Comparison of ENCODE assay signal across 24 cellular contexts in the genomic region with DNA sequence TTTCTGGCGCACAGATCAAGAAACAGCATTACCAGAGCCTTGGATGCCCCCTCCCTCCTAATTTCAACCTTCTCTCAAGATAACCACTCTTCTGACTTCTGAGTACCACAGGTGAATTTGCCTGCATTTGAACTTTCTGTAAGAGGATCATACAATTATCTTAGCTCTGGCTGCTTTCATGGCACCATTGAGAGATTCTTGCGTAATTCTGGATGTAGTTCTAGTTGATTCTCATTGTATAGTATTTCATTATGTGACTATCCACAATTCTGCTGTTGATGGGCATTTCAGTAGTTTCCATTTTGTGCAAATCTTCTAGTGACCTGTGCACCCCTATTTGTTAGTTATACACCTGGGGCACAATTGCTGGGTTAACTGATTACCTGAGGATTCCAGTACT. TPM values are rescaled to one million over a fixed set of nuclear protein-coding genes. Genes with fewer than 3 reads are reported as not detected.
DNase-seq lines count a peak whose midpoint lies in the region; ATAC-seq and TF ChIP-seq lines count a peak whose summit lies in the region.
"Had no signal": no experiment of that assay in that cellular context is flagged by ENCODE, and none has a peak within 500 bp of the region (broad histone marks: within the 10 kb centered on the region; RNA-seq: fewer than 3 reads in every experiment).

No MANE protein-coding gene starts in this region.

- POLR2A ChIA-PET in IMR-90 (lab: Charles Lee; ENCODE audit: unreplicated experiment): no interaction called here
- POLR2A ChIA-PET in WTC11 (lab: Charles Lee): interaction anchor here (1.3 kb wide), 1 partner anchor 62 kb away, joined by 3 read pairs; no protein-coding TSS in a partner anchor
- POLR2A ChIA-PET in RWPE1 (lab: Yijun Ruan, JAX; ENCODE audit: low non-redundant PET): no interaction called here

- no peak overlapping the region for H4K91ac ChIP-seq in IMR-90 (ENCODE audit: insufficient read depth, low read depth, low read length)

- H3K79me1 ChIP-seq in IMR-90 (ENCODE audit: low read depth in 1 of 2, low read length in 2 of 2): no peaks in the 10 kb centered on the region

- H2BK15ac ChIP-seq in IMR-90 (ENCODE audit: low read depth, low read length): no peak overlapping the region

- H2BK120ac ChIP-seq in IMR-90 (ENCODE audit: low read depth, low read length): no peak overlapping the region

- no peak for TF ChIP-seq POLR2A in heart left ventricle (IDR thresholded peaks at IDR 0.05)
- TF ChIP-seq POLR2A in IMR-90 (IDR thresholded peaks at IDR 0.05; ENCODE audit: low read depth, low read length): no peak

- no peak overlapping the region for H3K4me3 Mint-ChIP-seq in WTC11
- H3K4me3 Mint-ChIP-seq: CD14-positive monocyte; CD4-positive, alpha-beta T cell; CD8-positive, alpha-beta memory T cell; GM23338 had no signal

- no peaks in the 10 kb centered on the region for H3K27me3 Mint-ChIP-seq in WTC11 (ENCODE audit: low read depth)

- H3K14ac ChIP-seq in IMR-90 (replicated peaks; ENCODE audit: low read depth, low read length): no peak overlapping the region

- no TSS peak for BruUV-seq in IMR-90 (replicated peaks; lab: Mats Ljungman, UMichigan)

- TF ChIP-seq CTCF in cardiac muscle cell (IDR thresholded peaks at IDR 0.05; ENCODE audit: low read depth, low read length) (no peak), heart left ventricle (IDR thresholded peaks at IDR 0.05) (no peak), IMR-90 (conservative IDR thresholded peaks at IDR 0.05; ENCODE audit: low read depth, low read length) (no peak), WTC11 (IDR thresholded peaks at IDR 0.05) (no peak), RWPE1 (conservative IDR thresholded peaks at IDR 0.05; ENCODE audit: low read depth) (no peak)

- no peak overlapping the region for H2BK20ac ChIP-seq in IMR-90 (ENCODE audit: low read depth, low read length)

- CTCF ChIA-PET in IMR-90 (lab: Yijun Ruan, JAX): no interaction called here
- CTCF ChIA-PET in WTC11 (lab: Charles Lee): interaction anchor here (1.3 to 2.1 kb wide), 2 partner anchors 62 to 132 kb away, joined by 3 to 11 read pairs; no protein-coding TSS in a partner anchor
- CTCF ChIA-PET in RWPE1 (lab: Yijun Ruan, JAX): no interaction called here

- peak overlapping the region; percentile 68 for H3K27ac Mint-ChIP-seq in WTC11
- H3K27ac Mint-ChIP-seq: CD4-positive, alpha-beta T cell; CD8-positive, alpha-beta memory T cell; GM23338 had no signal

- no peak overlapping the region for H3K23ac ChIP-seq in IMR-90 (ENCODE audit: low read depth, low read length)

- H3K9ac ChIP-seq in IMR-90 (ENCODE audit: low read depth, low read length): no peak overlapping the region
- H3K9ac ChIP-seq: BLaER1 treated with 17β-estradiol and CSF1 and Interleukin-3, amounts not matched to agents 10 nM and 100 nM had no signal

- no peak overlapping the region for H2BK5ac ChIP-seq in IMR-90 (ENCODE audit: low read depth, low read length, poor library complexity, severe bottlenecking)

- no peak overlapping the region for H2AFZ ChIP-seq in IMR-90 (replicated peaks; ENCODE audit: low read length, poor library complexity)
- H2AFZ ChIP-seq: GM23338 had no signal

- intact Hi-C loops in heart left ventricle (cut with DNase I) (no loop called here), IMR-90 (cut with micrococcal nuclease) (no loop called here)

- H2AK5ac ChIP-seq in IMR-90 (ENCODE audit: low read depth, low read length): no peak overlapping the region

- H3K18ac ChIP-seq in IMR-90 (ENCODE audit: low read depth, low read length): no peak overlapping the region

- DNase-seq in cardiac muscle cell (ENCODE audit: low read depth in 1 of 2, low spot score in 1 of 2): no peak
- no peak for DNase-seq in heart left ventricle
- no peak for DNase-seq in IMR-90
- DNase-seq in WTC11 (ENCODE audit: low spot score): no peak
- no peak for DNase-seq in epithelial cell of prostate (ENCODE audit: low read depth, low spot score)
- no peak for DNase-seq in RWPE1 (ENCODE audit: low spot score)
- DNase-seq in middle frontal gyrus (ENCODE audit: extremely low spot score, low spot score): no peak
- DNase-seq: 8988T; ACHN; AML-193; BE2C; CD4-positive, alpha-beta T cell; CD8-positive, alpha-beta memory T cell; DMS 273 treated with DMSO at 0.1 percent for 48 hours; DMS79; EL; GDM1 had no signal

- no peak overlapping the region for H2AK9ac ChIP-seq in IMR-90 (replicated peaks; ENCODE audit: low read depth, low read length, poor library complexity)

- no peak overlapping the region for H3K4me2 ChIP-seq in IMR-90 (ENCODE audit: low read depth, low read length)
- H3K4me2 ChIP-seq: A549, GM23338 had no signal

- H3K4ac ChIP-seq in IMR-90 (ENCODE audit: low read depth, low read length): no peak overlapping the region

- in situ Hi-C loops in IMR-90 (cut with MboI; ENCODE audit: low sequenced_read_pairs): no loop called here

- 87 to 98% (median 97%) methylated on average over 2 of the region's 2 CpGs for WGBS in heart left ventricle, 4 donors
- WGBS in IMR-90 (ENCODE audit: extremely low coverage in 2 of 2, insufficient read length in 1 of 2), 2 experiments: no CpG with 5 or more reads among the region's 2 CpGs

- no peak for TF ChIP-seq RAD21 in IMR-90 (IDR thresholded peaks at IDR 0.05; ENCODE audit: low read length)

- no peaks in the 10 kb centered on the region for H4K20me1 ChIP-seq in IMR-90 (ENCODE audit: insufficient read depth, low read length)

- H3K56ac ChIP-seq in IMR-90 (ENCODE audit: extremely low read depth, insufficient read depth, low read length): no peak overlapping the region

- H4K8ac ChIP-seq in IMR-90 (ENCODE audit: low read depth in 2 of 2, low read length in 2 of 2): no peak overlapping the region

- dilution Hi-C loops in IMR-90 (cut with HindIII; ENCODE audit: low sequenced_read_pairs, unreplicated experiment): no loop called here

- no peak overlapping the region for H3K4me3 ChIP-seq in cardiac muscle cell
- no peak overlapping the region for H3K4me3 ChIP-seq in heart left ventricle
- no peak overlapping the region for H3K4me3 ChIP-seq in IMR-90 (ENCODE audit: insufficient read depth, low read depth, low read length)
- H3K4me3 ChIP-seq: A549; BLaER1 treated with 17β-estradiol and CSF1 and Interleukin-3, amounts not matched to agents 10 nM and 100 nM; GM12878; GM23338; HAP-1 had no signal

- H3K27me3 ChIP-seq in cardiac muscle cell (no peaks in the 10 kb centered on the region), heart left ventricle (peaks cover 0 to 40% (median 8%) of the 10 kb centered on the region in 9 donors), IMR-90 (ENCODE audit: control insufficient read depth, insufficient read depth, low read length) (peaks cover 13% of the 10 kb centered on the region)

- H3K4me1 ChIP-seq in cardiac muscle cell (ENCODE audit: low read depth) (peaks cover 58% of the 10 kb centered on the region), heart left ventricle (no peaks in the 10 kb centered on the region), IMR-90 (ENCODE audit: control insufficient read depth, insufficient read depth, low read length) (no peaks in the 10 kb centered on the region)
- H3K4me1 ChIP-seq: A549, BE2C, HAP-1 had no signal

- ATAC-seq in heart left ventricle: no peak
- no peak for ATAC-seq in IMR-90 (ENCODE audit: low read depth)
- no peak for ATAC-seq in WTC11
- no peak for ATAC-seq in GM18517 (IDR thresholded peaks at IDR 0.05; ENCODE audit: unreplicated experiment)
- ATAC-seq: A549, GM12878, GM23338 had no signal

- H3K9me3 Mint-ChIP-seq in WTC11: no peaks in the 10 kb centered on the region
- H3K9me3 Mint-ChIP-seq: CD4-positive, alpha-beta T cell; CD8-positive, alpha-beta memory T cell; GM23338 had no signal

- H3K9me1 ChIP-seq in IMR-90 (ENCODE audit: insufficient read depth, low read length): no peaks in the 10 kb centered on the region

- no peak overlapping the region for H4K5ac ChIP-seq in IMR-90 (ENCODE audit: low read depth, low read length)

- H3K4me1 Mint-ChIP-seq in WTC11: peaks cover 32% of the 10 kb centered on the region
- H3K4me1 Mint-ChIP-seq: CD8-positive, alpha-beta memory T cell had no signal

- H3K9me3 ChIP-seq in cardiac muscle cell (ENCODE audit: low read depth) (no peaks in the 10 kb centered on the region), heart left ventricle (no peaks in the 10 kb centered on the region), IMR-90 (ENCODE audit: control insufficient read depth, insufficient read depth, low read length) (no peaks in the 10 kb centered on the region)
- H3K9me3 ChIP-seq: A549; BE2C; BLaER1 treated with 17β-estradiol and CSF1 and Interleukin-3, amounts not matched to agents 10 nM and 100 nM; HAP-1 had no signal

- H3K36me3 Mint-ChIP-seq in WTC11: peaks cover 17% of the 10 kb centered on the region
- H3K36me3 Mint-ChIP-seq: CD14-positive monocyte; CD8-positive, alpha-beta memory T cell had no signal

- H3K27ac ChIP-seq in cardiac muscle cell (peak overlapping the region; percentile 79), heart left ventricle (no peak overlapping the region), IMR-90 (ENCODE audit: insufficient read depth, low read length) (no peak overlapping the region), epithelial cell of prostate (peak overlapping the region; percentile 60), RWPE1 (no peak overlapping the region)
- H3K27ac ChIP-seq: A549; BLaER1 treated with 17β-estradiol and CSF1 and Interleukin-3, amounts not matched to agents 10 nM and 100 nM had no signal

- no peaks in the 10 kb centered on the region for H3K36me3 ChIP-seq in cardiac muscle cell
- H3K36me3 ChIP-seq in heart left ventricle: no peaks in the 10 kb centered on the region
- H3K36me3 ChIP-seq in IMR-90 (ENCODE audit: control insufficient read depth, insufficient read depth, low read length): no peaks in the 10 kb centered on the region
- H3K36me3 ChIP-seq: BE2C; BLaER1 treated with 17β-estradiol and CSF1 and Interleukin-3, amounts not matched to agents 10 nM and 100 nM; HAP-1 had no signal

TF ChIP-seq in IMR-90, 13 proteins besides CTCF, POLR2A, EP300 and RAD21:
- TF ChIP-seq SMC3 (IDR thresholded peaks at IDR 0.05; ENCODE audit: low read depth, low read length) (no peak), CEBPB (IDR thresholded peaks at IDR 0.05; ENCODE audit: low read depth, low read length) (peak; percentile 62)

TF ChIP-seq in WTC11, 78 proteins besides CTCF, POLR2A, EP300 and RAD21 (continues in another document):
- TF ChIP-seq FOXJ3 (CRISPR knock-in tag; IDR thresholded peaks at IDR 0.05; ENCODE audit: borderline replicate concordance): no peak

RNA-seq across cellular contexts. Expression of a gene that starts 7.5 kb away (rescaled TPM):
- total RNA-seq in cardiac muscle cell (156 and 342 TPM in 2 replicates), heart left ventricle (1 to 10 TPM in 1 of 9 donors, not detected in 8; 3.8 TPM), IMR-90 (2012; rRNA removed) (not detected in 2 replicates), WTC11 (2021) (128 to 142 TPM (median 136 TPM) in 3 replicates)
- polyA plus RNA-seq in cardiac muscle cell (115 and 211 TPM in 2 replicates), heart left ventricle (under 1 TPM in 1 of 2 donors, not detected in 1; 0.01 TPM), IMR-90 (2012; rRNA removed) (not detected in 2 replicates)
- polyA plus RNA-seq in IMR-90 (2012; cell fraction: cytosol; rRNA removed): not detected in 2 replicates
- not detected in 2 replicates for polyA plus RNA-seq in IMR-90 (2012; cell fraction: nucleus; rRNA removed; ENCODE audit: low replicate concordance)
- total RNA-seq: CD8-positive, alpha-beta memory T cell had no signal
- polyA plus RNA-seq: CD14-positive monocyte had no signal

Comparison
In these comparisons a context has a peak if more than half of its experiments do, and no peak if none do; other contexts are left out.
1. H3K27ac ChIP-seq: peak in cardiac muscle cell (single experiment) and epithelial cell of prostate (single experiment); none in heart left ventricle (0 of 12), IMR-90 (single experiment) and RWPE1 (single experiment).
2. RNA of a gene that starts 7.5 kb away (total RNA-seq): 156 to 342 TPM in cardiac muscle cell and 128 to 142 TPM in WTC11; 3.8 TPM in heart left ventricle and not detected in IMR-90; every median in the first group is over 10 times any median in the second.